In the genomic region with DNA sequence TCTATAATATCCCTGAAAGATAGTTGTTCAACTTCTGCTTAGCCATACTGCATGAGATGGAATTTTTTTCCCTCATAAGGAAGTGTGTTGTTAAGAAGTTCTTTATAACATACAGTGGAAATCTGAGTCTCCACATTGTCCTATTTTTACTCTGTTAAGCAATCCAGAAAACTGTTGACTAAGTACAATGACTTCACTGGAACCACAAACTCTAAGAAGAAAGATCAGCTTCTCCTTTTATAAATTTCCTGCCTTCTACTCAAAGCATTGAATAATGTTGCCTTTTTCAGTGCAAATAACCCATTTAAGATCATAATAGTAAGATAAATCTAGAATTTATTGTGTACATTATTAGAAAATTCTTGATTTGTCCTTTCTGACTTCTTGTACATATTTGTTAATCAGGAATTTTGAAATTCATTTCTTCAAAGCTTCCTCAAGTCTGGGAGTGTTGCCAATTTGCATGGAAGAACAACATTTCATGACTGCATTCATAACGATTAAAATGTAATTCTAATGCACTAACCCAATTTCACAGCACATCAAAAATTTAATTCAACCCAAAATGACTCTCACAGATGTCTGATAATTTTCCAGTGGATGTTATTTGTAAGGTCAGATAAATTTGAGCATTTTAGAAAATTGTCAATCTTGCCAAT, we compare ENCODE assay signal across 11 cellular contexts. TPM values are rescaled to one million over a fixed set of nuclear protein-coding genes. Genes with fewer than 3 reads are reported as not detected.
DNase-seq lines count a peak whose midpoint lies in the region; ATAC-seq and TF ChIP-seq lines count a peak whose summit lies in the region.
"Had no signal": no experiment of that assay in that cellular context is flagged by ENCODE, and none has a peak within 500 bp of the region (broad histone marks: within the 10 kb centered on the region; RNA-seq: fewer than 3 reads in every experiment).

No MANE protein-coding gene starts in this region.

- TF ChIP-seq CTCF in NB4 (IDR thresholded peaks at IDR 0.05; ENCODE audit: low read depth, low read length) (no peak), choroid plexus epithelial cell (conservative IDR thresholded peaks at IDR 0.05; ENCODE audit: low read depth, low read length) (no peak), GM23338 (conservative IDR thresholded peaks at IDR 0.05; ENCODE audit: low read depth in 2 of 2) (no peak)

- ATAC-seq in GM23338 = no peak

- H2BK5ac ChIP-seq in mesenchymal stem cell (ENCODE audit: low read depth, low read length, poor library complexity, severe bottlenecking) = no peak overlapping the region

- no peaks in the 10 kb centered on the region for H4K20me1 ChIP-seq in GM23338 (replicated peaks; ENCODE audit: insufficient read depth)

- H3K9me3 ChIP-seq in mesenchymal stem cell (ENCODE audit: control insufficient read depth, low read length) = no peaks in the 10 kb centered on the region

- peaks cover 0 to 5% of the 10 kb centered on the region in 2 experiments for H3K27me3 ChIP-seq in mesenchymal stem cell (ENCODE audit: control insufficient read depth in 1 of 2, insufficient read depth in 1 of 2, low read length in 2 of 2)
- H3K27me3 ChIP-seq in GM23338 (ENCODE audit: insufficient read depth) = no peaks in the 10 kb centered on the region

- DNase-seq in AG08396 (ENCODE audit: low spot score) = peak; percentile 13
- peak; percentile 34 for DNase-seq in NB4 (ENCODE audit: low read depth)
- DNase-seq in choroid plexus epithelial cell (ENCODE audit: low read depth) = peak; percentile 88
- DNase-seq in mesenchymal stem cell = peak; percentile 50
- DNase-seq in GM23338 (ENCODE audit: low spot score) = no peak
- DNase-seq in activated naive CD4-positive, alpha-beta T cell (lab: John Stamatoyannopoulos, UW) = no peak
- DNase-seq in COLO668 (lab: John Stamatoyannopoulos, UW; ENCODE audit: unreplicated experiment) = no peak
- DNase-seq in activated gamma-delta T cell (lab: John Stamatoyannopoulos, UW) = no peak
- DNase-seq: CD4-positive, CD25-positive, alpha-beta regulatory T cell had no signal

- no peak overlapping the region for H3K23ac ChIP-seq in mesenchymal stem cell (ENCODE audit: low read length in 2 of 2)

- H4K91ac ChIP-seq in mesenchymal stem cell (ENCODE audit: low read length) = no peak overlapping the region

- no peak overlapping the region for H3K4me3 Mint-ChIP-seq in GM23338
- H3K4me3 Mint-ChIP-seq: CD4-positive, CD25-positive, alpha-beta regulatory T cell; IgD-negative memory B cell had no signal

- no peak overlapping the region for H4K8ac ChIP-seq in mesenchymal stem cell (ENCODE audit: low read length)

- H3K36me3 Mint-ChIP-seq in GM23338 (ENCODE audit: low read depth) = no peaks in the 10 kb centered on the region
- H3K36me3 Mint-ChIP-seq: CD4-positive, CD25-positive, alpha-beta regulatory T cell; IgD-negative memory B cell had no signal

- H2AFZ ChIP-seq in mesenchymal stem cell (ENCODE audit: low read depth, low read length) (no peak overlapping the region), GM23338 (no peak overlapping the region)

- H3K4me1 ChIP-seq in mesenchymal stem cell (ENCODE audit: control insufficient read depth, insufficient read depth, low read depth, low read length) = no peaks in the 10 kb centered on the region
- H3K4me1 ChIP-seq in GM23338 (ENCODE audit: insufficient read depth) = no peaks in the 10 kb centered on the region

- H3K27ac ChIP-seq in mesenchymal stem cell (ENCODE audit: low read length, poor library complexity, severe bottlenecking) = no peak overlapping the region
- no peak overlapping the region for H3K27ac ChIP-seq in GM23338 (ENCODE audit: low read depth)

- no peaks in the 10 kb centered on the region for H3K4me1 Mint-ChIP-seq in GM23338
- H3K4me1 Mint-ChIP-seq: CD4-positive, CD25-positive, alpha-beta regulatory T cell; IgD-negative memory B cell had no signal

- H3K14ac ChIP-seq in mesenchymal stem cell (ENCODE audit: low read length in 2 of 2) = no peak overlapping the region

- H2BK15ac ChIP-seq in mesenchymal stem cell (ENCODE audit: low read depth, poor library complexity, severe bottlenecking) = no peak overlapping the region

- no peaks in the 10 kb centered on the region for H3K36me3 ChIP-seq in mesenchymal stem cell (ENCODE audit: control insufficient read depth in 1 of 2, insufficient read depth in 2 of 2, low read depth in 1 of 2, low read length in 2 of 2)
- no peaks in the 10 kb centered on the region for H3K36me3 ChIP-seq in GM23338 (ENCODE audit: insufficient read depth)

- no peak overlapping the region for H2BK120ac ChIP-seq in mesenchymal stem cell (ENCODE audit: low read depth, low read length)

- H3K79me1 ChIP-seq in mesenchymal stem cell (replicated peaks; ENCODE audit: low read length, poor library complexity, severe bottlenecking) = no peaks in the 10 kb centered on the region

- no peak overlapping the region for H2BK12ac ChIP-seq in mesenchymal stem cell (ENCODE audit: low read length in 2 of 2)

- no peaks in the 10 kb centered on the region for H3K9me2 ChIP-seq in GM23338 (ENCODE audit: insufficient read depth)

- H3K9me3 Mint-ChIP-seq in GM23338 = no peaks in the 10 kb centered on the region
- H3K9me3 Mint-ChIP-seq: CD4-positive, CD25-positive, alpha-beta regulatory T cell; IgD-negative memory B cell had no signal

- no peak overlapping the region for H2AK5ac ChIP-seq in mesenchymal stem cell (ENCODE audit: low read length, severe bottlenecking)

- no peak overlapping the region for H3K4ac ChIP-seq in mesenchymal stem cell (ENCODE audit: low read depth in 1 of 2, low read length in 2 of 2)

- peak overlapping the region; percentile 34 for H3K9ac ChIP-seq in mesenchymal stem cell (ENCODE audit: low read length)

- no peak overlapping the region for H3K27ac Mint-ChIP-seq in GM23338
- H3K27ac Mint-ChIP-seq: CD4-positive, CD25-positive, alpha-beta regulatory T cell; IgD-negative memory B cell had no signal

- no peak overlapping the region for H3K18ac ChIP-seq in mesenchymal stem cell (ENCODE audit: low read depth in 1 of 2, low read length in 2 of 2)

- no peaks in the 10 kb centered on the region for H3F3A ChIP-seq in GM23338 (replicated peaks; ENCODE audit: low read depth)

- H3K27me3 Mint-ChIP-seq in GM23338 (ENCODE audit: insufficient read depth, low read depth, poor library complexity) = no peaks in the 10 kb centered on the region
- H3K27me3 Mint-ChIP-seq: IgD-negative memory B cell had no signal

- H3K4me2 ChIP-seq in mesenchymal stem cell (ENCODE audit: low read length, poor library complexity, severe bottlenecking) (no peak overlapping the region), GM23338 (no peak overlapping the region)

- 83% methylated on average over 1 of the region's 1 CpG for WGBS in mesenchymal stem cell

- no peak for TF ChIP-seq POLR2A in NB4 (IDR thresholded peaks at IDR 0.05; ENCODE audit: extremely low read depth, insufficient read length)

- H3K79me2 ChIP-seq in GM23338 (replicated peaks; ENCODE audit: insufficient read depth) = no peaks in the 10 kb centered on the region

- H3K4me3 ChIP-seq in NB4 (ENCODE audit: low read depth, low read length) = no peak overlapping the region
- no peak overlapping the region for H3K4me3 ChIP-seq in choroid plexus epithelial cell (ENCODE audit: low read depth, low read length)
- no peak overlapping the region for H3K4me3 ChIP-seq in mesenchymal stem cell (ENCODE audit: insufficient read depth in 1 of 2, low read depth in 1 of 2, low read length in 2 of 2)
- H3K4me3 ChIP-seq in GM23338 = no peak overlapping the region
- H3K4me3 ChIP-seq: skin epidermis had no signal

TF ChIP-seq in GM23338, 12 proteins besides CTCF, POLR2A, EP300 and RAD21:
- TF ChIP-seq EZH2 (IDR thresholded peaks at IDR 0.05; ENCODE audit: low read depth, unreplicated experiment) (no peak), ZNF114 (CRISPR knock-in tag; IDR thresholded peaks at IDR 0.05) (no peak), CREB1 (CRISPR knock-in tag; IDR thresholded peaks at IDR 0.05; ENCODE audit: low read depth) (no peak)

RNA-seq across cellular contexts. Expression of a gene that starts 45.6 kb away (rescaled TPM):
- 0.69 TPM for polyA plus RNA-seq in mesenchymal stem cell (2013, experiment 1 of 2)
- 0.77 TPM for polyA plus RNA-seq in mesenchymal stem cell (2013, experiment 2 of 2)
- total RNA-seq in GM23338 (2014; rRNA removed; shearing (Covaris generic)) = 8.8 and 9.7 TPM in 2 replicates
- 4.6 and 4.7 TPM in 2 replicates for polyA plus RNA-seq in GM23338 (2016; fragmentation: Nextera tagmentation; extraction: Ambion mirVana)

Comparison
In these comparisons a context has a peak if more than half of its experiments do, and no peak if none do; other contexts are left out.
1. DNase-seq: peak in AG08396 (single experiment), NB4 (single experiment), choroid plexus epithelial cell (single experiment) and mesenchymal stem cell (single experiment); none in GM23338 (single experiment), activated naive CD4-positive, alpha-beta T cell (0 of 4), COLO668 (single experiment) and activated gamma-delta T cell (single experiment).